In genomic region chr1:9814619-9815018, GRCh38 we compare ENCODE assay signal across 13 cellular contexts.
"Had no signal": no experiment of that assay in that cellular context is flagged by ENCODE, and none has a peak within 500 bp of the region (broad histone marks: within the 10 kb centered on the region; RNA-seq: fewer than 3 reads in every experiment).

No MANE protein-coding gene starts in this region.

- DNase-seq: activated CD4-positive, alpha-beta T cell treated with anti-CD3 and anti-CD28 coated beads, Interleukin-2, amount 50 U/mL, for 4 hours; activated CD4-positive, CD25-positive, alpha-beta regulatory T cell treated with anti-CD3 and anti-CD28 coated beads, Interleukin-2, amount 50 U/mL, for 72 hours; activated gamma-delta T cell; activated T-cell treated with anti-CD3 and anti-CD28 coated beads, Interleukin-2, amount 50 U/mL, for 1 hour; amygdala; cerebellar nuclear complex; left colon; pancreas had no signal

- ATAC-seq: stimulated activated effector memory CD8-positive, alpha-beta T cell treated with anti-CD3 and anti-CD28 coated beads, Interleukin-12 subunit alpha, Interleukin-12 subunit beta, amount 100 ng/mL, for 72 hours had no signal

- H3K36me3 ChIP-seq: esophagus muscularis mucosa, pancreas had no signal

- H3K27me3 ChIP-seq: dorsolateral prefrontal cortex, esophagus muscularis mucosa, pancreas had no signal

- H3K9me3 Mint-ChIP-seq: stimulated activated effector memory CD8-positive, alpha-beta T cell treated with anti-CD3 and anti-CD28 coated beads, Interleukin-12 subunit alpha, Interleukin-12 subunit beta, amount 100 ng/mL, for 72 hours had no signal

- H3K4me3 Mint-ChIP-seq: activated naive CD8-positive, alpha-beta T cell; stimulated activated effector memory CD8-positive, alpha-beta T cell treated with anti-CD3 and anti-CD28 coated beads, Interleukin-12 subunit alpha, Interleukin-12 subunit beta, amount 100 ng/mL, for 72 hours had no signal

- H3K27me3 Mint-ChIP-seq: activated naive CD8-positive, alpha-beta T cell; brain had no signal

- H3K4me3 ChIP-seq: dorsolateral prefrontal cortex, esophagus muscularis mucosa, pancreas had no signal

- H3K27ac Mint-ChIP-seq: activated naive CD8-positive, alpha-beta T cell; stimulated activated effector memory CD8-positive, alpha-beta T cell treated with anti-CD3 and anti-CD28 coated beads, Interleukin-12 subunit alpha, Interleukin-12 subunit beta, amount 100 ng/mL, for 72 hours had no signal

- H3K9me3 ChIP-seq: esophagus muscularis mucosa, pancreas had no signal

- H3K27ac ChIP-seq: esophagus muscularis mucosa had no signal
